Comparison of ENCODE assay signal across 1 cellular context in the genomic region with DNA sequence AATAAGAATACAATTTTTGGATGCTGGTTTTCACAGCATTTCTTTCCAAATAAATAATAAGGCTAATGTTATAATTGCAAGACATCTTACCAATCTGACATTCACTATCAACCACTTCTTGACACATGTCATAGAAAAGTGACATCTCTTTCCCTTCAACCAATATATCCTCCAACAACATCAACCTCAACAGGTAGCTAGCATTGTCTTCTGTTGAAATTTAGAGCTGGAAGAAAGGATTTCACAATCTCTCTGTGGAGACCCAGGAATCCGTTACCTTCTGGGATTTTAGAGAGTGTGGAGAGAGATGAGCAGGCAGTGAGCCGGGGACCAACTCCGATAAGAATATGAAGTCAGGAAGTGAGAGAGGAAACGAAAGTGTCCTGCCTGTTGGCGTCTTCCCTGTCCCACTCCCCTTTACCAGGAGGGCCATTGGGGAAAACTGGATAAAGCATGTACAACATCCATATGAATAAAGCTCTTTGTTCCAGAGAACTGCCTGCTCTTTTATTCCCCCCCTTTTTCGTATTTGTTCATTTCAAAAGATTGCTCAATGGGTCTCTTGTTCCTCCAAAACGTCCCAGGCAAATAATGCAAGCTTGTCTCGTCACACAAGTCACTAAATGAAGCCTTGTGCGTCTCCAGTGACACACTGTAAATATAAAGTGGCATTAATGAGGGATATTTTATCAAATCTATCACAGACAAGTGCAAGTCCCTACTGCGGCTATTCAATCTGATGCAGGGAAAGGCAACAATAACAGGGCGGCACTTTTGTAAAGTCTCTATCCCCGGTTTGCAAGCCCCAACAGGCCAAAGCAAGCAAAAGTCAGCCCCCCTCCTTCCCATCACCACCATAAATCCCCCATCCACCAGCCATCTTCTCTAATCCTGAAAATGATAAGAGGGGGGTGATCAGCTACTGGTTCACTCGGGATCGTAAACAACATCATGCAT.
TF ChIP-seq lines count a peak whose summit lies in the region.

No MANE protein-coding gene starts in this region.

TF ChIP-seq in GM23338, 12 proteins besides CTCF, POLR2A, EP300 and RAD21 (continued from another document):
- TF ChIP-seq ZNF331 (CRISPR knock-in tag; IDR thresholded peaks at IDR 0.05; ENCODE audit: low read depth) (no peak), ETS1 (IDR thresholded peaks at IDR 0.05) (no peak), CREB1 (CRISPR knock-in tag; IDR thresholded peaks at IDR 0.05; ENCODE audit: low read depth) (no peak), ZNF114 (CRISPR knock-in tag; IDR thresholded peaks at IDR 0.05) (no peak), JUNB (IDR thresholded peaks at IDR 0.05; ENCODE audit: unreplicated experiment) (no peak)
- TF ChIP-seq, protein P1, sequence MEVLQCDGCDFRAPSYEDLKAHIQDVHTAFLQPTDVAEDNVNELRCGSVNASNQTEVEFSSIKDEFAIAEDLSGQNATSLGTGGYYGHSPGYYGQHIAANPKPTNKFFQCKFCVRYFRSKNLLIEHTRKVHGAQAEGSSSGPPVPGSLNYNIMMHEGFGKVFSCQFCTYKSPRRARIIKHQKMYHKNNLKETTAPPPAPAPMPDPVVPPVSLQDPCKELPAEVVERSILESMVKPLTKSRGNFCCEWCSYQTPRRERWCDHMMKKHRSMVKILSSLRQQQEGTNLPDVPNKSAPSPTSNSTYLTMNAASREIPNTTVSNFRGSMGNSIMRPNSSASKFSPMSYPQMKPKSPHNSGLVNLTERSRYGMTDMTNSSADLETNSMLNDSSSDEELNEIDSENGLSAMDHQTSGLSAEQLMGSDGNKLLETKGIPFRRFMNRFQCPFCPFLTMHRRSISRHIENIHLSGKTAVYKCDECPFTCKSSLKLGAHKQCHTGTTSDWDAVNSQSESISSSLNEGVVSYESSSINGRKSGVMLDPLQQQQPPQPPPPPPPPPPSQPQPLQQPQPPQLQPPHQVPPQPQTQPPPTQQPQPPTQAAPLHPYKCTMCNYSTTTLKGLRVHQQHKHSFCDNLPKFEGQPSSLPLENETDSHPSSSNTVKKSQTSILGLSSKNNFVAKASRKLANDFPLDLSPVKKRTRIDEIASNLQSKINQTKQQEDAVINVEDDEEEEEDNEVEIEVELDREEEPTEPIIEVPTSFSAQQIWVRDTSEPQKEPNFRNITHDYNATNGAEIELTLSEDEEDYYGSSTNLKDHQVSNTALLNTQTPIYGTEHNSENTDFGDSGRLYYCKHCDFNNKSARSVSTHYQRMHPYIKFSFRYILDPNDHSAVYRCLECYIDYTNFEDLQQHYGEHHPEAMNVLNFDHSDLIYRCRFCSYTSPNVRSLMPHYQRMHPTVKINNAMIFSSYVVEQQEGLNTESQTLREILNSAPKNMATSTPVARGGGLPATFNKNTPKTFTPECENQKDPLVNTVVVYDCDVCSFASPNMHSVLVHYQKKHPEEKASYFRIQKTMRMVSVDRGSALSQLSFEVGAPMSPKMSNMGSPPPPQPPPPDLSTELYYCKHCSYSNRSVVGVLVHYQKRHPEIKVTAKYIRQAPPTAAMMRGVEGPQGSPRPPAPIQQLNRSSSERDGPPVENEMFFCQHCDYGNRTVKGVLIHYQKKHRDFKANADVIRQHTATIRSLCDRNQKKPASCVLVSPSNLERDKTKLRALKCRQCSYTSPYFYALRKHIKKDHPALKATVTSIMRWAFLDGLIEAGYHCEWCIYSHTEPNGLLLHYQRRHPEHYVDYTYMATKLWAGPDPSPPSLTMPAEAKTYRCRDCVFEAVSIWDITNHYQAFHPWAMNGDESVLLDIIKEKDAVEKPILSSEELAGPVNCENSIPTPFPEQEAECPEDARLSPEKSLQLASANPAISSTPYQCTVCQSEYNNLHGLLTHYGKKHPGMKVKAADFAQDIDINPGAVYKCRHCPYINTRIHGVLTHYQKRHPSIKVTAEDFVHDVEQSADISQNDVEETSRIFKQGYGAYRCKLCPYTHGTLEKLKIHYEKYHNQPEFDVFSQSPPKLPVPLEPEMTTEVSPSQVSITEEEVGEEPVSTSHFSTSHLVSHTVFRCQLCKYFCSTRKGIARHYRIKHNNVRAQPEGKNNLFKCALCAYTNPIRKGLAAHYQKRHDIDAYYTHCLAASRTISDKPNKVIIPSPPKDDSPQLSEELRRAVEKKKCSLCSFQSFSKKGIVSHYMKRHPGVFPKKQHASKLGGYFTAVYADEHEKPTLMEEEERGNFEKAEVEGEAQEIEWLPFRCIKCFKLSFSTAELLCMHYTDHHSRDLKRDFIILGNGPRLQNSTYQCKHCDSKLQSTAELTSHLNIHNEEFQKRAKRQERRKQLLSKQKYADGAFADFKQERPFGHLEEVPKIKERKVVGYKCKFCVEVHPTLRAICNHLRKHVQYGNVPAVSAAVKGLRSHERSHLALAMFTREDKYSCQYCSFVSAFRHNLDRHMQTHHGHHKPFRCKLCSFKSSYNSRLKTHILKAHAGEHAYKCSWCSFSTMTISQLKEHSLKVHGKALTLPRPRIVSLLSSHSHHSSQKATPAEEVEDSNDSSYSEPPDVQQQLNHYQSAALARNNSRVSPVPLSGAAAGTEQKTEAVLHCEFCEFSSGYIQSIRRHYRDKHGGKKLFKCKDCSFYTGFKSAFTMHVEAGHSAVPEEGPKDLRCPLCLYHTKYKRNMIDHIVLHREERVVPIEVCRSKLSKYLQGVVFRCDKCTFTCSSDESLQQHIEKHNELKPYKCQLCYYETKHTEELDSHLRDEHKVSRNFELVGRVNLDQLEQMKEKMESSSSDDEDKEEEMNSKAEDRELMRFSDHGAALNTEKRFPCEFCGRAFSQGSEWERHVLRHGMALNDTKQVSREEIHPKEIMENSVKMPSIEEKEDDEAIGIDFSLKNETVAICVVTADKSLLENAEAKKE (CRISPR knock-in tag; IDR thresholded peaks at IDR 0.05) = no peak
